20 cellular contexts compared by ENCODE assay signal in the genomic region with DNA sequence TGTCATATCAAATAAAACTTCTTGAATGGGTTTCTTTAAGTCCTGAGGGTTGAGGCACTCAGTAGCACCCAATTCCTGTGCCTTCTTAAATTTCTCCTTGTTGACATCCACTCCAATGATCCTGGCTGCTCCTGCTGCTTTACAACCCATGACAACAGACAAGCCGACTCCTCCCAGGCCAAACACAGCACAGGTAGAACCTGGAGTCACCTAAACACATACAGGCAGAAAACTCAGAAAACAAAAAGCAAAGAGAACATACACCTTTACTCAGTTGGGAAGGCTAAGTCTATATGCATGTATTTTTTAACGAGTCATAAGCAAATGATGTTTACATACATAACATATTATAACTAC. TPM values are rescaled to one million over a fixed set of nuclear protein-coding genes. Genes with fewer than 3 reads are reported as not detected.
"Had no signal": no experiment of that assay in that cellular context is flagged by ENCODE, and none has a peak within 500 bp of the region (broad histone marks: within the 10 kb centered on the region; RNA-seq: fewer than 3 reads in every experiment).

No MANE protein-coding gene starts in this region.

- H3K36me3 Mint-ChIP-seq: memory B cell had no signal

- H3K9me3 Mint-ChIP-seq: activated B cell treated with CpG ODN at 0.5 μM for 24 hours; activated CD4-positive, alpha-beta T cell treated with anti-CD3 and anti-CD28 coated beads, Interleukin-2, amount 10 ng/mL, durations not matched to agents 24 days and 14 days; neural crest cell had no signal

- H3K4me1 ChIP-seq: spleen, stomach, thyroid gland had no signal

- H3K4me3 Mint-ChIP-seq: activated B cell treated with CpG ODN at 0.5 μM for 24 hours; activated CD4-positive, alpha-beta T cell treated with anti-CD3 and anti-CD28 coated beads, Interleukin-2, amount 10 ng/mL, durations not matched to agents 24 days and 14 days; activated naive CD8-positive, alpha-beta T cell; memory B cell; neural crest cell had no signal

- H3K9me3 ChIP-seq: spleen, stomach, thyroid gland had no signal

- H3K4me1 Mint-ChIP-seq: activated B cell treated with CpG ODN at 0.5 μM for 24 hours; activated CD4-positive, alpha-beta T cell treated with anti-CD3 and anti-CD28 coated beads, Interleukin-2, amount 10 ng/mL, durations not matched to agents 24 days and 14 days had no signal

- H3K27ac ChIP-seq: thyroid gland had no signal

- H3K4me3 ChIP-seq: spleen, stomach, thyroid gland had no signal

- DNase-seq: activated B cell treated with CpG ODN at 0.5 μM for 24 hours; activated CD4-positive, alpha-beta T cell treated with anti-CD3 and anti-CD28 coated beads, Interleukin-2, amount 10 ng/mL, durations not matched to agents 24 days and 14 days; activated gamma-delta T cell treated with Interleukin-2 at 50 U/mL for 16 hours; amygdala; cerebellar nuclear complex; left ventricle myocardium superior; spleen; stomach; SW 1271; thyroid gland had no signal

- H3K36me3 ChIP-seq: spleen, stomach, thyroid gland had no signal

- H3K27ac Mint-ChIP-seq: activated B cell treated with CpG ODN at 0.5 μM for 24 hours; activated CD4-positive, alpha-beta T cell treated with anti-CD3 and anti-CD28 coated beads, Interleukin-2, amount 10 ng/mL, durations not matched to agents 24 days and 14 days; activated naive CD8-positive, alpha-beta T cell; memory B cell had no signal

- ATAC-seq: left ventricle myocardium superior had no signal

- H3K27me3 Mint-ChIP-seq: activated B cell treated with CpG ODN at 0.5 μM for 24 hours; activated naive CD8-positive, alpha-beta T cell; memory B cell had no signal

- H3K27me3 ChIP-seq: spleen, stomach, thyroid gland had no signal

RNA-seq across cellular contexts. Expression of a gene that starts 10.3 kb away (rescaled TPM):
- total RNA-seq: activated B cell treated with CpG ODN at 0.5 μM for 24 hours; activated CD4-positive, alpha-beta T cell treated with anti-CD3 and anti-CD28 coated beads, Interleukin-2, amount 10 ng/mL, durations not matched to agents 24 days and 14 days; dermis microvascular lymphatic vessel endothelial cell; epithelial cell of proximal tubule; left ventricle myocardium superior; neural crest cell; osteoblast; sciatic nerve; SK-MEL-5; spleen; T-helper 2 cell treated with Interferon-gamma antibody and Interleukin-4, amounts not matched to agents 100 ng/mL and 5 ng/mL, for 36 hours had no signal
- polyA plus RNA-seq: keratinocyte had no signal
